ENCODE assay signal across 2 cellular contexts in the genomic region with DNA sequence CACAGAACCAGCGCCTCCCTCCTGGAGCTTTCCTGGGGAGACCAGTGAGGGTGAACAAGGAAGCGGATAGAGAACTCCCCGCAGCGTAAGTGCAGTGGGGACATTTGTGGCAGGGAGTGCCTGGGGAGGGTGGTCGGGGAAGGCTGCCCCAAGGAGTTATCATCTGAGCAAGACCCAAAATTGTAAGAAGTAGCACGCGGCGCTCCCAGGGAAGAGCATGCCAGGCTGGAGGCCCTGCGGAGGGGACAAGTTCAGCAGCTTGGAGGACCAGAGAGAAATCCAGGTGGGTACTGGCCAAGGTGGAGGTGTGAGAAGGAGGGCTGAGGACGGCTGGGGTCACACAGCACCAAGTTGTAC.
TF ChIP-seq lines count a peak whose summit lies in the region.

No MANE protein-coding gene starts in this region.

TF ChIP-seq in HepG2, 621 proteins besides CTCF, POLR2A, EP300 and RAD21:
- TF ChIP-seq ZNF354B (CRISPR knock-in tag; IDR thresholded peaks at IDR 0.05), result no peak
- TF ChIP-seq MIER3 (CRISPR knock-in tag; IDR thresholded peaks at IDR 0.05; ENCODE audit: borderline replicate concordance), result no peak

TF ChIP-seq in GM12878, 131 proteins besides CTCF, POLR2A, EP300 and RAD21:
- TF ChIP-seq SREBF2 (IDR thresholded peaks at IDR 0.05; ENCODE audit: low read length), result no peak
- no peak for TF ChIP-seq SUZ12 (IDR thresholded peaks at IDR 0.05; ENCODE audit: unreplicated experiment)
- TF ChIP-seq E2F8 (IDR thresholded peaks at IDR 0.05; ENCODE audit: low read depth, partially characterized antibody), result no peak
- TF ChIP-seq, protein P1, sequence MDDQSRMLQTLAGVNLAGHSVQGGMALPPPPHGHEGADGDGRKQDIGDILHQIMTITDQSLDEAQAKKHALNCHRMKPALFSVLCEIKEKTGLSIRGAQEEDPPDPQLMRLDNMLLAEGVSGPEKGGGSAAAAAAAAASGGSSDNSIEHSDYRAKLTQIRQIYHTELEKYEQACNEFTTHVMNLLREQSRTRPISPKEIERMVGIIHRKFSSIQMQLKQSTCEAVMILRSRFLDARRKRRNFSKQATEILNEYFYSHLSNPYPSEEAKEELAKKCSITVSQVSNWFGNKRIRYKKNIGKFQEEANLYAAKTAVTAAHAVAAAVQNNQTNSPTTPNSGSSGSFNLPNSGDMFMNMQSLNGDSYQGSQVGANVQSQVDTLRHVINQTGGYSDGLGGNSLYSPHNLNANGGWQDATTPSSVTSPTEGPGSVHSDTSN (IDR thresholded peaks at IDR 0.05; ENCODE audit: insufficient replicate concordance, low read depth, low read length), result no peak
- TF ChIP-seq BCL11A (IDR thresholded peaks at IDR 0.05; ENCODE audit: low read depth, low read length), result no peak
